ENCODE assay signal across 33 cellular contexts in genomic region chr5:165360366-165361142, GRCh38.
"Had no signal": no experiment of that assay in that cellular context is flagged by ENCODE, and none has a peak within 500 bp of the region (broad histone marks: within the 10 kb centered on the region; RNA-seq: fewer than 3 reads in every experiment).

No MANE protein-coding gene starts in this region.

- H3K9me3 ChIP-seq: body of pancreas, colonic mucosa, esophagus squamous epithelium, heart right ventricle, left lung, lower lobe of right lung, psoas muscle, sigmoid colon, upper lobe of left lung, vagina had no signal

- H3K36me3 ChIP-seq: cardiac muscle cell, colonic mucosa, esophagus squamous epithelium, heart right ventricle, left lung, lower lobe of right lung, neural progenitor cell, sigmoid colon, upper lobe of left lung, vagina had no signal

- H3K27ac ChIP-seq: body of pancreas, cardiac muscle cell, colonic mucosa, epithelial cell of prostate, esophagus squamous epithelium, heart right ventricle, left lung, lower lobe of right lung, neural progenitor cell, parathyroid adenoma, psoas muscle, sigmoid colon, upper lobe of left lung, vagina, VCaP had no signal

- DNase-seq: activated CD4-positive, alpha-beta T cell treated with anti-CD3 and anti-CD28 coated beads for 48 hours; activated CD4-positive, alpha-beta T cell treated with anti-CD3 and anti-CD28 coated beads, Interleukin-2, amount 50 U/mL, for 48 hours; activated CD8-positive, alpha-beta memory T cell treated with anti-CD3 and anti-CD28 coated beads for 24 hours; activated effector memory CD4-positive, alpha-beta T cell treated with Interleukin-2 at 50 U/mL for 16 hours; activated naive CD4-positive, alpha-beta T cell treated with Interleukin-2 at 50 U/mL for 16 hours; anterior cingulate cortex; body of pancreas; cerebellar nuclear complex; colonic mucosa; effector CD8-positive, alpha-beta T cell; esophagus squamous epithelium; foreskin melanocyte; heart right ventricle; left lung; lower lobe of right lung; mesenchymal stem cell; naive thymus-derived CD8-positive, alpha-beta T cell; occipital lobe; psoas muscle; sigmoid colon; small intestine; stimulated activated CD4-positive, alpha-beta T cell treated with anti-CD3 and anti-CD28 coated beads, Interleukin-4, amount 100 ng/mL, for 24 hours; stimulated activated naive CD8-positive, alpha-beta T cell treated with anti-CD3 and anti-CD28 coated beads, Interleukin-15, amount 100 ng/mL, for 72 hours; substantia nigra; upper lobe of left lung had no signal

- H3K4me1 ChIP-seq: colonic mucosa, esophagus squamous epithelium, heart right ventricle, left lung, lower lobe of right lung, neural progenitor cell, parathyroid adenoma, psoas muscle, sigmoid colon, upper lobe of left lung, vagina had no signal

- H3K4me3 ChIP-seq: body of pancreas, cardiac muscle cell, colonic mucosa, esophagus squamous epithelium, heart right ventricle, left lung, lower lobe of right lung, neural progenitor cell, psoas muscle, sigmoid colon, upper lobe of left lung, vagina had no signal

- ATAC-seq: activated CD4-positive, CD25-positive, alpha-beta regulatory T cell treated with anti-CD3 and anti-CD28 coated beads, Interleukin-2, amount 50 U/mL, for 24 hours; body of pancreas; heart right ventricle; left lung; lower lobe of right lung; naive thymus-derived CD8-positive, alpha-beta T cell; psoas muscle; stimulated activated effector memory CD8-positive, alpha-beta T cell treated with anti-CD3 and anti-CD28 coated beads, Interleukin-12 subunit alpha, Interleukin-12 subunit beta, amount 100 ng/mL, for 72 hours; stimulated activated naive CD8-positive, alpha-beta T cell treated with anti-CD3 and anti-CD28 coated beads, Interleukin-15, amount 100 ng/mL, for 72 hours had no signal

- H3K27me3 ChIP-seq: body of pancreas, cardiac muscle cell, colonic mucosa, esophagus squamous epithelium, heart right ventricle, left lung, neural progenitor cell, sigmoid colon, upper lobe of left lung, vagina had no signal
